2 cellular contexts compared by ENCODE assay signal in genomic region chr4:126825083-126825482, GRCh38.
TF ChIP-seq lines count a peak whose summit lies in the region.

No MANE protein-coding gene starts in this region.

TF ChIP-seq in SK-N-SH, 30 proteins besides CTCF, POLR2A, EP300 and RAD21 (continued from another document):
- no peak for TF ChIP-seq TAF1 (IDR thresholded peaks at IDR 0.05; ENCODE audit: borderline replicate concordance, low read depth, low read length)
- no peak for TF ChIP-seq JUND (IDR thresholded peaks at IDR 0.05)
- no peak for TF ChIP-seq GATA2 (CRISPR knock-in tag; IDR thresholded peaks at IDR 0.05)
- no peak for TF ChIP-seq RFX5 (IDR thresholded peaks at IDR 0.05; ENCODE audit: low read length)
- TF ChIP-seq PBX3 (IDR thresholded peaks at IDR 0.05): no peak
- no peak for TF ChIP-seq EZH2phosphoT487 (IDR thresholded peaks at IDR 0.05; ENCODE audit: borderline replicate concordance, low read depth)
- TF ChIP-seq FOSL2 (IDR thresholded peaks at IDR 0.05; ENCODE audit: borderline replicate concordance, low read depth): no peak
- TF ChIP-seq MXI1 (IDR thresholded peaks at IDR 0.05; ENCODE audit: low read depth, low read length): no peak

TF ChIP-seq in K562, 482 proteins besides CTCF, POLR2A, EP300 and RAD21 (continued from another document):
- TF ChIP-seq STAT6 (CRISPR knock-in tag; IDR thresholded peaks at IDR 0.05): no peak
- TF ChIP-seq ID3 (CRISPR knock-in tag; IDR thresholded peaks at IDR 0.05): no peak
- TF ChIP-seq ID3 (tag; IDR thresholded peaks at IDR 0.05): no peak
- TF ChIP-seq SOX6 (IDR thresholded peaks at IDR 0.05): no peak
- no peak for TF ChIP-seq NFIX (CRISPR knock-in tag; IDR thresholded peaks at IDR 0.05; ENCODE audit: low read depth)
- TF ChIP-seq CHAMP1 (IDR thresholded peaks at IDR 0.05): peak; percentile 46; the same call in 1 of the 2 replicates
- peak; percentile 78 for TF ChIP-seq ZNF146 (CRISPR knock-in tag; IDR thresholded peaks at IDR 0.05; ENCODE audit: unreplicated experiment)
- TF ChIP-seq ZNF143 (CRISPR knock-in tag; IDR thresholded peaks at IDR 0.05): no peak
- no peak for TF ChIP-seq CBX1 (IDR thresholded peaks at IDR 0.05; ENCODE audit: low read depth)
- TF ChIP-seq RBM25 (IDR thresholded peaks at IDR 0.05; ENCODE audit: low read depth, low read length, severe bottlenecking): peak; percentile 20
- TF ChIP-seq FOXJ2 (tag; IDR thresholded peaks at IDR 0.05): no peak
- TF ChIP-seq ZNF778 (CRISPR knock-in tag; IDR thresholded peaks at IDR 0.05): no peak
- no peak for TF ChIP-seq NR2C2 (CRISPR knock-in tag; IDR thresholded peaks at IDR 0.05)
- no peak for TF ChIP-seq NR2C2 (tag; IDR thresholded peaks at IDR 0.05)
